Comparison of ENCODE assay signal across 10 cellular contexts in genomic region chr1:2429780-2430591, GRCh38. TPM values are rescaled to one million over a fixed set of nuclear protein-coding genes. Genes with fewer than 3 reads are reported as not detected.
DNase-seq lines count a peak whose midpoint lies in the region; ATAC-seq and TF ChIP-seq lines count a peak whose summit lies in the region.
"Had no signal": no experiment of that assay in that cellular context is flagged by ENCODE, and none has a peak within 500 bp of the region (broad histone marks: within the 10 kb centered on the region; RNA-seq: fewer than 3 reads in every experiment).

No MANE protein-coding gene starts in this region.

- peaks cover 11% of the 10 kb centered on the region for H3K9me3 Mint-ChIP-seq in activated CD4-positive, alpha-beta memory T cell treated with anti-CD3 and anti-CD28 coated beads for 36 hours

- H3K4me3 ChIP-seq in AG10803 (ENCODE audit: low read length) = no peak overlapping the region

- peak; percentile 34 for TF ChIP-seq CTCF in AG10803 (conservative IDR thresholded peaks at IDR 0.05; ENCODE audit: low read length)
- peak; percentile 3 for TF ChIP-seq CTCF in GM20000 (IDR thresholded peaks at IDR 0.05; ENCODE audit: extremely low read depth, missing control alignments)

- H3K4me3 Mint-ChIP-seq in activated CD4-positive, alpha-beta memory T cell treated with anti-CD3 and anti-CD28 coated beads for 36 hours = no peak overlapping the region

- CTCF ChIA-PET in activated CD4-positive, alpha-beta memory T cell treated with anti-CD3 and anti-CD28 coated beads for 36 hours (lab: Charles Lee) = interaction anchor here (0.8 to 1.0 kb wide), 2 partner anchors 14 to 117 kb away, joined by 3 to 5 read pairs; no protein-coding TSS in a partner anchor

- no peak overlapping the region for H3K27ac Mint-ChIP-seq in activated CD4-positive, alpha-beta memory T cell treated with anti-CD3 and anti-CD28 coated beads for 36 hours

- intact Hi-C loops in activated CD4-positive, alpha-beta memory T cell treated with anti-CD3 and anti-CD28 coated beads for 36 hours (cut with micrococcal nuclease) = no loop called here

- H3K27me3 Mint-ChIP-seq in activated CD4-positive, alpha-beta memory T cell treated with anti-CD3 and anti-CD28 coated beads for 36 hours = no peaks in the 10 kb centered on the region

- ATAC-seq in HG02973 (IDR thresholded peaks at IDR 0.05; ENCODE audit: unreplicated experiment) = no peak

- DNase-seq in AG10803 (ENCODE audit: low read depth) (no peak), GM20000 (ENCODE audit: low spot score) (no peak), iPS-NIHi7 (ENCODE audit: extremely low spot score) (peak; percentile 56), NK-92 (lab: John Stamatoyannopoulos, UW; ENCODE audit: unreplicated experiment) (no peak), GM03348 (ENCODE audit: low spot score) (no peak), epidermal melanocyte (ENCODE audit: insufficient read length, low spot score) (no peak)
- DNase-seq in activated CD4-positive, alpha-beta memory T cell treated with anti-CD3 and anti-CD28 coated beads for 36 hours = peak; percentile 38
- DNase-seq: activated naive CD4-positive, alpha-beta T cell treated with anti-CD3 and anti-CD28 coated beads, Interleukin-2, amount 50 U/mL, for 16 hours; NCI-H226 had no signal

- H3K4me1 Mint-ChIP-seq in activated CD4-positive, alpha-beta memory T cell treated with anti-CD3 and anti-CD28 coated beads for 36 hours (ENCODE audit: low read depth) = no peaks in the 10 kb centered on the region

- POLR2A ChIA-PET in activated CD4-positive, alpha-beta memory T cell treated with anti-CD3 and anti-CD28 coated beads for 36 hours (lab: Charles Lee) = interaction anchor here (0.5 kb wide), 1 partner anchor 241 kb away, joined by 3 read pairs; no protein-coding TSS in a partner anchor

- no peaks in the 10 kb centered on the region for H3K36me3 Mint-ChIP-seq in activated CD4-positive, alpha-beta memory T cell treated with anti-CD3 and anti-CD28 coated beads for 36 hours

RNA-seq across cellular contexts. Expression of gene PEX10, which starts 17.6 kb away (rescaled TPM):
- total RNA-seq in activated CD4-positive, alpha-beta memory T cell treated with anti-CD3 and anti-CD28 coated beads for 36 hours = 10 to 100 TPM; 14.8 to 15.4 TPM

RNA-seq across cellular contexts. Expression of gene RER1, which starts 38.3 kb away (rescaled TPM):
- 100 to 1,000 TPM; 148 to 154 TPM for total RNA-seq in activated CD4-positive, alpha-beta memory T cell treated with anti-CD3 and anti-CD28 coated beads for 36 hours

RNA-seq across cellular contexts. Expression of gene MORN1, which starts 38.6 kb away (rescaled TPM):
- total RNA-seq in activated CD4-positive, alpha-beta memory T cell treated with anti-CD3 and anti-CD28 coated beads for 36 hours = 1 to 10 TPM; 5.4 to 6.3 TPM

RNA-seq across cellular contexts. Expression of gene PLCH2, which starts 46.1 kb away (rescaled TPM):
- 10 to 100 TPM in 1 of 2 experiments, 1 to 10 TPM in 1; 8.9 to 10.3 TPM for total RNA-seq in activated CD4-positive, alpha-beta memory T cell treated with anti-CD3 and anti-CD28 coated beads for 36 hours

Comparison
In these comparisons a context has a peak if more than half of its experiments do, and no peak if none do; other contexts are left out.
1. DNase-seq: peak in activated CD4-positive, alpha-beta memory T cell treated with anti-CD3 and anti-CD28 coated beads for 36 hours (single experiment) and iPS-NIHi7 (single experiment); none in AG10803 (single experiment), GM20000 (single experiment), NK-92 (single experiment), GM03348 (single experiment) and epidermal melanocyte (single experiment).